ENCODE assay signal across 8 cellular contexts in genomic region chr20:34516874-34517542, GRCh38. TPM values are rescaled to one million over a fixed set of nuclear protein-coding genes. Genes with fewer than 3 reads are reported as not detected.
DNase-seq lines count a peak whose midpoint lies in the region; ATAC-seq and TF ChIP-seq lines count a peak whose summit lies in the region.

No MANE protein-coding gene starts in this region.

- TF ChIP-seq CTCF in GM20000 (IDR thresholded peaks at IDR 0.05; ENCODE audit: extremely low read depth, missing control alignments) (no peak), hepatocyte (IDR thresholded peaks at IDR 0.05; ENCODE audit: poor library complexity) (no peak)

- H3K9ac ChIP-seq in adipocyte (ENCODE audit: low read length) (peak overlapping the region; percentile 93), skeletal muscle tissue (ENCODE audit: low read depth in 1 of 3, low read length in 3 of 3) (peak overlapping the region; percentile 86 to 93 (median 93))

- H3K9me3 ChIP-seq in adipocyte (ENCODE audit: control insufficient read depth, low read length) (no peaks in the 10 kb centered on the region), hepatocyte (ENCODE audit: low read depth) (no peaks in the 10 kb centered on the region), skeletal muscle tissue (ENCODE audit: control insufficient read depth in 3 of 3, low read length in 3 of 3) (no peaks in the 10 kb centered on the region)

- H3K79me2 ChIP-seq in hepatocyte, result peaks cover 57% of the 10 kb centered on the region

- H2AFZ ChIP-seq in hepatocyte, result peak overlapping the region; percentile 38

- H3K27ac ChIP-seq in hepatocyte, result peak overlapping the region; percentile 98
- peak overlapping the region; percentile 91 for H3K27ac ChIP-seq in skeletal muscle tissue (ENCODE audit: low read depth, low read length)

- H3K4me3 ChIP-seq in adipocyte (ENCODE audit: low read length), result peak overlapping the region; percentile 90
- peak overlapping the region; percentile 86 for H3K4me3 ChIP-seq in hepatocyte
- H3K4me3 ChIP-seq in skeletal muscle tissue (ENCODE audit: low read length in 3 of 3), result peak overlapping the region; percentile 92 to 95 (median 94)

- peak overlapping the region; percentile 83 for H3K4me2 ChIP-seq in hepatocyte

- peak; percentile 24 for DNase-seq in AG20443 (ENCODE audit: low spot score)
- DNase-seq in GM20000 (ENCODE audit: low spot score), result peak; percentile 54
- DNase-seq in NCI-H526 treated with DMSO at 0.1 percent for 48 hours (lab: John Stamatoyannopoulos, UW), result peak; percentile 69
- peak; percentile 63 for DNase-seq in adipocyte (ENCODE audit: low read depth)
- DNase-seq in hepatocyte (ENCODE audit: low spot score), result peak; percentile 46
- no peak for DNase-seq in sciatic nerve (ENCODE audit: low spot score)
- no peak for DNase-seq in DMS153 treated with DMSO at 0.1 percent for 48 hours (lab: John Stamatoyannopoulos, UW; ENCODE audit: unreplicated experiment)

- H3K36me3 ChIP-seq in adipocyte (ENCODE audit: control insufficient read depth, insufficient read depth, low read length, severe bottlenecking) (peaks cover 15% of the 10 kb centered on the region), hepatocyte (replicated peaks; ENCODE audit: insufficient read depth, low read depth) (no peaks in the 10 kb centered on the region), skeletal muscle tissue (ENCODE audit: control insufficient read depth in 3 of 3, insufficient read depth in 3 of 3, low read length in 3 of 3) (peaks cover 0 to 2% (median 0%) of the 10 kb centered on the region in 3 donors)

- no peaks in the 10 kb centered on the region for H3K27me3 ChIP-seq in adipocyte (replicated peaks; ENCODE audit: control insufficient read depth, insufficient read depth, low read length)
- H3K27me3 ChIP-seq in hepatocyte, result no peaks in the 10 kb centered on the region
- no peaks in the 10 kb centered on the region for H3K27me3 ChIP-seq in skeletal muscle tissue (ENCODE audit: control insufficient read depth in 3 of 3, insufficient read depth in 3 of 3, low read length in 3 of 3)

- intact Hi-C loops in sciatic nerve (cut with DNase I), result no loop called here

- 2% methylated on average over 12 of the region's 12 CpGs for WGBS in hepatocyte (ENCODE audit: low lambda C conversion rate, missing lambda C conversion rate)

- H3K9me2 ChIP-seq in hepatocyte (replicated peaks; ENCODE audit: insufficient read depth), result no peaks in the 10 kb centered on the region

- H3K4me1 ChIP-seq in adipocyte (ENCODE audit: control insufficient read depth, insufficient read depth, low read length) (peaks cover 27% of the 10 kb centered on the region), hepatocyte (ENCODE audit: insufficient read depth) (peaks cover 19% of the 10 kb centered on the region), skeletal muscle tissue (ENCODE audit: control insufficient read depth in 3 of 3, insufficient read depth in 3 of 3, low read length in 3 of 3) (peaks cover 12 to 28% (median 26%) of the 10 kb centered on the region in 3 donors)

- H4K20me1 ChIP-seq in hepatocyte (ENCODE audit: insufficient read depth, poor library complexity, severe bottlenecking), result peaks cover 17% of the 10 kb centered on the region

- ATAC-seq in sciatic nerve, result no peak

RNA-seq across cellular contexts. Expression of gene DYNLRB1, which starts 0.8 kb away (rescaled TPM):
- 103 and 147 TPM in 2 replicates for total RNA-seq in hepatocyte
- 224 and 228 TPM in 2 replicates for polyA plus RNA-seq in hepatocyte
- total RNA-seq in skeletal muscle tissue, result 28.7 TPM
- total RNA-seq in sciatic nerve, result 247 TPM

RNA-seq across cellular contexts. Expression of gene MAP1LC3A, which starts 41.5 kb away (rescaled TPM):
- total RNA-seq in hepatocyte (28.1 and 32.1 TPM in 2 replicates), skeletal muscle tissue (11.0 TPM), sciatic nerve (72.1 TPM)
- polyA plus RNA-seq in hepatocyte, result 77.1 and 81.8 TPM in 2 replicates

Comparison
In these comparisons a context has a peak if more than half of its experiments do, and no peak if none do; other contexts are left out.
1. DNase-seq: peak in AG20443 (single experiment), GM20000 (single experiment), NCI-H526 treated with DMSO at 0.1 percent for 48 hours (single experiment), adipocyte (single experiment) and hepatocyte (single experiment); none in sciatic nerve (single experiment) and DMS153 treated with DMSO at 0.1 percent for 48 hours (single experiment).
2. Peak in every context shown above with its lines, with median percentiles within 50 percentile points of each other: H3K4me3 ChIP-seq.